24 cellular contexts compared by ENCODE assay signal in the genomic region with DNA sequence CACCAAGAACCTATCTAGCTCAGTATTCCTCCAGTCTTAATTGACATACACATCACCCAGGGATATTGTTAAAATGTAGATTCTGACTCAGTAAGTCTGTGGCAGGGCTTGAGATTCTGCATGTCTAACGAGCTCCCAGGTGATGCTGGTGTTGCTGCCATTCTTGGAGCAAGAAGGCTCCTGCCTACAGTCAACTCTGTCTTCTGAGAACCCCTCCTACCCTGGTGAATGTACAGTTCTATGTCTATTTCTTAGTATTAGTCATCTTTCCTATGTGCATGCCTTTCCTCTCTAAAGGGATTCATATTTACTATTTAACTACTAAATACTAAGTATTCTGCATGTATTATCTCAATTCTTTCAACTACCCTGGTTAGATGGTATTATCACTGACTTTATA.
DNase-seq lines count a peak whose midpoint lies in the region; ATAC-seq, FAIRE-seq and TF ChIP-seq lines count a peak whose summit lies in the region.
"Had no signal": no experiment of that assay in that cellular context is flagged by ENCODE, and none has a peak within 500 bp of the region (broad histone marks: within the 10 kb centered on the region; RNA-seq: fewer than 3 reads in every experiment).

No MANE protein-coding gene starts in this region.

- TF ChIP-seq EP300 in K562 (IDR thresholded peaks at IDR 0.05; ENCODE audit: low read length): no peak

- no peak overlapping the region for H3K27ac Mint-ChIP-seq in MCF 10A (ENCODE audit: low read depth, unreplicated experiment)
- H3K27ac Mint-ChIP-seq: activated CD4-positive, alpha-beta T cell treated with anti-CD3 and anti-CD28 coated beads, Interleukin-2, amount 10 ng/mL, durations not matched to agents 7 days and 5 days; activated naive CD8-positive, alpha-beta T cell; brain; GM23338; nephron had no signal

- DNase-seq in K562 (ENCODE audit: extremely low read depth in 1 of 4, low spot score in 3 of 4) (no peak), MCF 10A (ENCODE audit: unreplicated experiment) (no peak)
- DNase-seq: activated CD4-positive, alpha-beta T cell treated with anti-CD3 and anti-CD28 coated beads, Interleukin-2, amount 10 ng/mL, durations not matched to agents 7 days and 5 days; activated T-cell treated with anti-CD3 and anti-CD28 coated beads for 4 hours; COR-L47; EL; foreskin melanocyte; kidney glomerular epithelial cell; NCI-H345; NK-92 treated with Interleukin-12 subunit alpha and Interleukin-12 subunit beta, amount 100 ng/mL, for 24 hours; psoas muscle; thyroid gland had no signal

- H3K79me2 ChIP-seq in K562 (ENCODE audit: control insufficient read depth, insufficient read depth, low read length): no peaks in the 10 kb centered on the region

- no peaks in the 10 kb centered on the region for H3K4me1 Mint-ChIP-seq in MCF 10A (ENCODE audit: insufficient read depth, unreplicated experiment)
- H3K4me1 Mint-ChIP-seq: activated CD4-positive, alpha-beta T cell treated with anti-CD3 and anti-CD28 coated beads, Interleukin-2, amount 10 ng/mL, durations not matched to agents 7 days and 5 days; brain; GM23338; nephron had no signal

- H3K4me3 Mint-ChIP-seq in MCF 10A (ENCODE audit: unreplicated experiment): no peak overlapping the region
- H3K4me3 Mint-ChIP-seq: activated CD4-positive, alpha-beta T cell treated with anti-CD3 and anti-CD28 coated beads, Interleukin-2, amount 10 ng/mL, durations not matched to agents 7 days and 5 days; activated naive CD8-positive, alpha-beta T cell; brain; GM23338; nephron had no signal

- FAIRE-seq in K562 (lab: Jason Lieb, UNC): no peak
- FAIRE-seq: endothelial cell of umbilical vein, TTC549 had no signal

- no peaks in the 10 kb centered on the region for H3K9me3 Mint-ChIP-seq in MCF 10A (ENCODE audit: unreplicated experiment)
- H3K9me3 Mint-ChIP-seq: activated CD4-positive, alpha-beta T cell treated with anti-CD3 and anti-CD28 coated beads, Interleukin-2, amount 10 ng/mL, durations not matched to agents 7 days and 5 days had no signal

- peaks cover 7% of the 10 kb centered on the region for H3K36me3 Mint-ChIP-seq in MCF 10A (ENCODE audit: insufficient read depth, unreplicated experiment)
- H3K36me3 Mint-ChIP-seq: activated naive CD8-positive, alpha-beta T cell; brain had no signal

- H3K9ac ChIP-seq in K562 (ENCODE audit: insufficient read depth in 1 of 2, low read depth in 2 of 2, low read length in 2 of 2): no peak overlapping the region

- TF ChIP-seq POLR2A in K562 (conservative IDR thresholded peaks at IDR 0.05): no peak

- no peak for TF ChIP-seq RAD21 in K562 (CRISPR knock-in tag; conservative IDR thresholded peaks at IDR 0.05 in 1 of 2, IDR thresholded peaks at IDR 0.05 in 1 of 2)

- BruUV-seq in K562 (replicated peaks; lab: Mats Ljungman, UMichigan): no TSS peak
- no TSS peak for BruUV-seq in MCF 10A (replicated peaks; lab: Mats Ljungman, UMichigan)

- H3K27me3 ChIP-seq in K562 (ENCODE audit: control insufficient read depth in 2 of 2, insufficient read depth in 2 of 2, low read length in 2 of 2): no peaks in the 10 kb centered on the region
- H3K27me3 ChIP-seq: thyroid gland had no signal

- no peaks in the 10 kb centered on the region for H3K4me1 ChIP-seq in K562 (replicated peaks in 1 of 2; ENCODE audit: control insufficient read depth in 2 of 2, insufficient read depth in 2 of 2, low read length in 2 of 2)
- H3K4me1 ChIP-seq: psoas muscle, thyroid gland had no signal

- intact Hi-C loops in K562 (cut with micrococcal nuclease): no loop called here
- intact Hi-C loops in MCF 10A (cut with micrococcal nuclease): no loop called here

- H3K9me3 ChIP-seq in K562 (replicated peaks; ENCODE audit: control insufficient read depth, insufficient read depth, low read depth, low read length): no peaks in the 10 kb centered on the region
- H3K9me3 ChIP-seq: psoas muscle, thyroid gland had no signal

- no peak overlapping the region for H3K27ac ChIP-seq in K562 (ENCODE audit: extremely low read depth, low read depth, low read length)
- H3K27ac ChIP-seq: coronary artery, psoas muscle, thyroid gland had no signal

- WGBS in K562 (ENCODE audit: insufficient coverage, low coverage, missing lambda C conversion rate): 24% methylated on average over 1 of the region's 1 CpG

- H3K36me3 ChIP-seq in K562 (ENCODE audit: control insufficient read depth, insufficient read depth, low read length): no peaks in the 10 kb centered on the region
- H3K36me3 ChIP-seq: thyroid gland had no signal

- H3K9me1 ChIP-seq in K562 (ENCODE audit: control insufficient read depth, insufficient read depth, low read length): no peaks in the 10 kb centered on the region

- in situ Hi-C loops in K562 (cut with MboI): no loop called here

- peak; percentile 69 for ATAC-seq in GM18868 (IDR thresholded peaks at IDR 0.05; ENCODE audit: unreplicated experiment)
- ATAC-seq in GM21576 (IDR thresholded peaks at IDR 0.05; ENCODE audit: unreplicated experiment): peak; percentile 41
- peak; percentile 74 for ATAC-seq in HG03039 (IDR thresholded peaks at IDR 0.05; ENCODE audit: unreplicated experiment)
- no peak for ATAC-seq in K562
- no peak for ATAC-seq in GM19324 (IDR thresholded peaks at IDR 0.05; ENCODE audit: low FRiP score, unreplicated experiment)
- ATAC-seq in esophagus mucosa: no peak
- ATAC-seq: GM23338, psoas muscle had no signal

- H2AFZ ChIP-seq in K562 (ENCODE audit: low read depth, low read length): 0 out of 2 replicates have a peak overlapping the region, but pooled peaks have one; percentile 24
- H2AFZ ChIP-seq: GM23338 had no signal

- POLR2A ChIA-PET in K562 (lab: Yijun Ruan, JAX) (no interaction called here), MCF 10A (lab: Yijun Ruan, JAX) (no interaction called here)

- H3K4me3 ChIP-seq in K562: no peak overlapping the region
- H3K4me3 ChIP-seq: coronary artery, GM23338, psoas muscle, thyroid gland had no signal

- H3K27me3 Mint-ChIP-seq in MCF 10A (ENCODE audit: insufficient read depth, unreplicated experiment): no peaks in the 10 kb centered on the region
- H3K27me3 Mint-ChIP-seq: activated CD4-positive, alpha-beta T cell treated with anti-CD3 and anti-CD28 coated beads, Interleukin-2, amount 10 ng/mL, durations not matched to agents 7 days and 5 days; brain had no signal

- no peak for TF ChIP-seq CTCF in K562 (IDR thresholded peaks at IDR 0.05 in 2 of 3, conservative IDR thresholded peaks at IDR 0.05 in 1 of 3; ENCODE audit: insufficient read depth in 2 of 3, low read depth in 1 of 3, low read length in 3 of 3)
- no peak for TF ChIP-seq CTCF in MCF 10A (IDR thresholded peaks at IDR 0.05; ENCODE audit: unreplicated experiment)

- H4K20me1 ChIP-seq in K562 (replicated peaks; ENCODE audit: control insufficient read depth, insufficient read depth, low read length): no peaks in the 10 kb centered on the region

- H3K4me2 ChIP-seq in K562 (ENCODE audit: insufficient read depth, low read length): no peak overlapping the region
- H3K4me2 ChIP-seq: GM23338 had no signal

- CTCF ChIA-PET in K562 (lab: Yijun Ruan, JAX; ENCODE audit: low intra/inter-chr PET ratio): no interaction called here
- CTCF ChIA-PET in MCF 10A (lab: Yijun Ruan, JAX): interaction anchor here (0.7 kb wide), 1 partner anchor 7 kb away, joined by 3 read pairs; no protein-coding TSS in a partner anchor

TF ChIP-seq in K562, 482 proteins besides CTCF, POLR2A, EP300 and RAD21 (continues in another document):
- TF ChIP-seq GTF2F1 (IDR thresholded peaks at IDR 0.05; ENCODE audit: low read depth, low read length) (no peak), ZEB2 (IDR thresholded peaks at IDR 0.05) (no peak), ZNF586 (CRISPR knock-in tag; conservative IDR thresholded peaks at IDR 0.05) (no peak), MEIS2 (IDR thresholded peaks at IDR 0.05; ENCODE audit: partially characterized antibody) (no peak), RBM14 (IDR thresholded peaks at IDR 0.05; ENCODE audit: borderline replicate concordance, insufficient read depth, low read depth, low read length) (no peak)
- TF ChIP-seq, protein P1, sequence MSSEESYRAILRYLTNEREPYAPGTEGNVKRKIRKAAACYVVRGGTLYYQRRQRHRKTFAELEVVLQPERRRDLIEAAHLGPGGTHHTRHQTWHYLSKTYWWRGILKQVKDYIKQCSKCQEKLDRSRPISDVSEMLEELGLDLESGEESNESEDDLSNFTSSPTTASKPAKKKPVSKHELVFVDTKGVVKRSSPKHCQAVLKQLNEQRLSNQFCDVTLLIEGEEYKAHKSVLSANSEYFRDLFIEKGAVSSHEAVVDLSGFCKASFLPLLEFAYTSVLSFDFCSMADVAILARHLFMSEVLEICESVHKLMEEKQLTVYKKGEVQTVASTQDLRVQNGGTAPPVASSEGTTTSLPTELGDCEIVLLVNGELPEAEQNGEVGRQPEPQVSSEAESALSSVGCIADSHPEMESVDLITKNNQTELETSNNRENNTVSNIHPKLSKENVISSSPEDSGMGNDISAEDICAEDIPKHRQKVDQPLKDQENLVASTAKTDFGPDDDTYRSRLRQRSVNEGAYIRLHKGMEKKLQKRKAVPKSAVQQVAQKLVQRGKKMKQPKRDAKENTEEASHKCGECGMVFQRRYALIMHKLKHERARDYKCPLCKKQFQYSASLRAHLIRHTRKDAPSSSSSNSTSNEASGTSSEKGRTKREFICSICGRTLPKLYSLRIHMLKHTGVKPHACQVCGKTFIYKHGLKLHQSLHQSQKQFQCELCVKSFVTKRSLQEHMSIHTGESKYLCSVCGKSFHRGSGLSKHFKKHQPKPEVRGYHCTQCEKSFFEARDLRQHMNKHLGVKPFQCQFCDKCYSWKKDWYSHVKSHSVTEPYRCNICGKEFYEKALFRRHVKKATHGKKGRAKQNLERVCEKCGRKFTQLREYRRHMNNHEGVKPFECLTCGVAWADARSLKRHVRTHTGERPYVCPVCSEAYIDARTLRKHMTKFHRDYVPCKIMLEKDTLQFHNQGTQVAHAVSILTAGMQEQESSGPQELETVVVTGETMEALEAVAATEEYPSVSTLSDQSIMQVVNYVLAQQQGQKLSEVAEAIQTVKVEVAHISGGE (CRISPR knock-in tag; IDR thresholded peaks at IDR 0.05): no peak

Comparison
In these comparisons a context has a peak if more than half of its experiments do, and no peak if none do; other contexts are left out.
1. ATAC-seq: peak in GM18868 (single experiment), GM21576 (single experiment) and HG03039 (single experiment); none in K562 (single experiment), GM19324 (single experiment) and esophagus mucosa (single experiment).